ENCODE assay signal across 13 cellular contexts in genomic region chr4:7963691-7964090, GRCh38.
"Had no signal": no experiment of that assay in that cellular context is flagged by ENCODE, and none has a peak within 500 bp of the region (broad histone marks: within the 10 kb centered on the region; RNA-seq: fewer than 3 reads in every experiment).

No MANE protein-coding gene starts in this region.

- H3K27me3 ChIP-seq: dorsolateral prefrontal cortex, esophagus muscularis mucosa, transverse colon had no signal

- H3K9me3 ChIP-seq: esophagus muscularis mucosa, mucosa of descending colon, spleen, transverse colon had no signal

- H3K27ac ChIP-seq: SK-N-MC, transverse colon had no signal

- H3K4me3 ChIP-seq: dorsolateral prefrontal cortex, esophagus muscularis mucosa, mucosa of descending colon, SK-N-MC, spleen, transverse colon had no signal

- DNase-seq: activated CD8-positive, alpha-beta T cell treated with anti-CD3 and anti-CD28 coated beads, Interleukin-2, amount 10 ng/mL, durations not matched to agents 7 days and 5 days; activated effector memory CD4-positive, alpha-beta T cell treated with Interleukin-2 at 50 U/mL for 16 hours; left colon; mucosa of descending colon; spleen; stimulated activated naive B cell treated with anti-CD40 and anti-IgM and Interleukin-4, amounts not matched to agents 10 μg/mL and 1 μg/mL and 100 μg/mL, for 72 hours; transverse colon had no signal

- H3K4me3 Mint-ChIP-seq: activated CD8-positive, alpha-beta T cell treated with anti-CD3 and anti-CD28 coated beads, Interleukin-2, amount 10 ng/mL, durations not matched to agents 7 days and 5 days; stimulated activated naive B cell treated with anti-CD40 and anti-IgM and Interleukin-4, amounts not matched to agents 10 μg/mL and 1 μg/mL and 100 μg/mL, for 72 hours had no signal

- H3K36me3 Mint-ChIP-seq: naive thymus-derived CD8-positive, alpha-beta T cell had no signal

- H3K9me3 Mint-ChIP-seq: activated naive CD4-positive, alpha-beta T cell treated with anti-CD3 and anti-CD28 coated beads, Interleukin-2, amount 50 U/mL, for 72 hours; naive thymus-derived CD8-positive, alpha-beta T cell; stimulated activated naive B cell treated with anti-CD40 and anti-IgM and Interleukin-4, amounts not matched to agents 10 μg/mL and 1 μg/mL and 100 μg/mL, for 72 hours had no signal

- H3K27ac Mint-ChIP-seq: activated CD8-positive, alpha-beta T cell treated with anti-CD3 and anti-CD28 coated beads, Interleukin-2, amount 10 ng/mL, durations not matched to agents 7 days and 5 days; stimulated activated naive B cell treated with anti-CD40 and anti-IgM and Interleukin-4, amounts not matched to agents 10 μg/mL and 1 μg/mL and 100 μg/mL, for 72 hours had no signal

- H3K36me3 ChIP-seq: esophagus muscularis mucosa, transverse colon had no signal

- ATAC-seq: left colon; mucosa of descending colon; sciatic nerve; stimulated activated naive B cell treated with anti-CD40 and anti-IgM and Interleukin-4, amounts not matched to agents 10 μg/mL and 1 μg/mL and 100 μg/mL, for 72 hours had no signal
